ENCODE assay signal across 30 cellular contexts in genomic region chr15:43927203-43927602, GRCh38.
"Had no signal": no experiment of that assay in that cellular context is flagged by ENCODE, and none has a peak within 500 bp of the region (broad histone marks: within the 10 kb centered on the region; RNA-seq: fewer than 3 reads in every experiment).

No MANE protein-coding gene starts in this region.

- H3K27ac ChIP-seq: brain microvascular endothelial cell, cardiac muscle cell, KMS-11, RWPE1, SJCRH30, WERI-Rb-1 had no signal

- H3K27ac Mint-ChIP-seq: activated CD8-positive, alpha-beta memory T cell treated with anti-CD3 and anti-CD28 coated beads, Interleukin-2, amount 10 ng/mL, durations not matched to agents 7 days and 5 days; activated CD8-positive, alpha-beta T cell treated with anti-CD3 and anti-CD28 coated beads, Interleukin-2, amount 10 ng/mL, durations not matched to agents 7 days and 5 days; activated naive CD4-positive, alpha-beta T cell treated with anti-CD3 and anti-CD28 coated beads, Interleukin-2, amount 50 U/mL, for 72 hours; activated T-cell treated with anti-CD3 and anti-CD28 coated beads, Interleukin-2, amount 50 U/mL, for 24 hours; activated T-helper 1 cell treated with anti-CD3 and anti-CD28 coated beads, Interleukin-12 subunit alpha, Interleukin-12 subunit beta, Interleukin-2, Interleukin-4 antibody, amounts not matched to agents 30 ng/mL and 10 ng/mL and 1 ng/mL, durations not matched to agents 14 hours and 24 hours and 36 hours had no signal

- ATAC-seq: activated CD4-positive, CD25-positive, alpha-beta regulatory T cell treated with anti-CD3 and anti-CD28 coated beads, Interleukin-2, amount 50 U/mL, for 24 hours; activated CD8-positive, alpha-beta memory T cell treated with anti-CD3 and anti-CD28 coated beads, Interleukin-2, amount 10 ng/mL, durations not matched to agents 7 days and 5 days; activated CD8-positive, alpha-beta T cell treated with anti-CD3 and anti-CD28 coated beads, Interleukin-2, amount 10 ng/mL, durations not matched to agents 7 days and 5 days; Panc1 had no signal

- H3K36me3 ChIP-seq: brain microvascular endothelial cell, cardiac muscle cell, MG63, SJCRH30, WERI-Rb-1 had no signal

- H3K4me1 ChIP-seq: SJCRH30 had no signal

- H3K4me2 ChIP-seq: KMS-11, SK-N-SH had no signal

- H3K27me3 ChIP-seq: brain microvascular endothelial cell, cardiac muscle cell, MG63 had no signal

- H3K4me3 ChIP-seq: cardiac muscle cell, MG63, SJCRH30 had no signal

- H3K9me3 ChIP-seq: MG63, SJCRH30, SK-N-SH had no signal

- DNase-seq: activated CD4-positive, alpha-beta T cell treated with anti-CD3 and anti-CD28 coated beads for 48 hours; activated CD4-positive, alpha-beta T cell treated with anti-CD3 and anti-CD28 coated beads, Interleukin-2, amount 50 U/mL, for 4 hours; activated CD8-positive, alpha-beta memory T cell treated with anti-CD3 and anti-CD28 coated beads, Interleukin-2, amount 10 ng/mL, durations not matched to agents 7 days and 5 days; activated CD8-positive, alpha-beta T cell treated with anti-CD3 and anti-CD28 coated beads, Interleukin-2, amount 10 ng/mL, durations not matched to agents 7 days and 5 days; activated effector memory CD4-positive, alpha-beta T cell treated with anti-CD3 and anti-CD28 coated beads, Interleukin-2, amount 50 U/mL, for 16 hours; activated naive CD4-positive, alpha-beta T cell treated with Interleukin-2 at 50 U/mL for 16 hours; activated T-cell treated with anti-CD3 and anti-CD28 coated beads, Interleukin-2, amount 50 U/mL, for 24 hours; brain microvascular endothelial cell; MG63; MV-4-11; NCI-H1092 treated with DMSO at 0.1 percent for 48 hours; NCI-H1417 treated with DMSO at 0.1 percent for 48 hours; NCI-H1694; NCI-H2029; NCI-H345; NCI-H510A; NCI-H526 treated with DMSO at 0.1 percent for 48 hours; NCI-H82; Right ventricle myocardium superior; SJCRH30; SK-N-SH; T-helper 1 cell; WERI-Rb-1 had no signal

- H3K4me3 Mint-ChIP-seq: activated CD8-positive, alpha-beta memory T cell treated with anti-CD3 and anti-CD28 coated beads, Interleukin-2, amount 10 ng/mL, durations not matched to agents 7 days and 5 days; activated CD8-positive, alpha-beta T cell treated with anti-CD3 and anti-CD28 coated beads, Interleukin-2, amount 10 ng/mL, durations not matched to agents 7 days and 5 days; activated T-cell treated with anti-CD3 and anti-CD28 coated beads, Interleukin-2, amount 50 U/mL, for 24 hours; activated T-helper 1 cell treated with anti-CD3 and anti-CD28 coated beads, Interleukin-12 subunit alpha, Interleukin-12 subunit beta, Interleukin-2, Interleukin-4 antibody, amounts not matched to agents 30 ng/mL and 10 ng/mL and 1 ng/mL, durations not matched to agents 14 hours and 24 hours and 36 hours had no signal

- H3K9me2 ChIP-seq: SK-N-SH had no signal

- H3K9me3 Mint-ChIP-seq: activated naive CD4-positive, alpha-beta T cell treated with anti-CD3 and anti-CD28 coated beads, Interleukin-2, amount 50 U/mL, for 72 hours; activated T-cell treated with anti-CD3 and anti-CD28 coated beads, Interleukin-2, amount 50 U/mL, for 24 hours; activated T-helper 1 cell treated with anti-CD3 and anti-CD28 coated beads, Interleukin-12 subunit alpha, Interleukin-12 subunit beta, Interleukin-2, Interleukin-4 antibody, amounts not matched to agents 30 ng/mL and 10 ng/mL and 1 ng/mL, durations not matched to agents 14 hours and 24 hours and 36 hours had no signal
